Comparison of ENCODE assay signal across 8 cellular contexts in genomic region chr19:10961763-10962536, GRCh38. TPM values are rescaled to one million over a fixed set of nuclear protein-coding genes. Genes with fewer than 3 reads are reported as not detected.
DNase-seq lines count a peak whose midpoint lies in the region; TF ChIP-seq lines count a peak whose summit lies in the region.

No MANE protein-coding gene starts in this region.

- peaks cover 67% of the 10 kb centered on the region for H3K79me2 ChIP-seq in mammary epithelial cell (ENCODE audit: insufficient read depth, low read length)

- 25% methylated on average over 16 of the region's 18 CpGs for WGBS in mammary epithelial cell (ENCODE audit: low coverage, missing lambda C conversion rate)

- in situ Hi-C loops in mammary epithelial cell (cut with MboI; ENCODE audit: low sequenced_read_pairs in 2 of 2), result no loop called here

- BruUV-seq in Calu3 (replicated peaks; lab: Mats Ljungman, UMichigan), result TSS peak; percentile 69
- BruUV-seq in mammary epithelial cell (replicated peaks; lab: Mats Ljungman, UMichigan), result TSS peak; percentile 34

- H3K27ac ChIP-seq in mammary epithelial cell (ENCODE audit: insufficient read depth, low read depth, low read length) (peak overlapping the region; percentile 64), mucosa of rectum (ENCODE audit: low read depth in 2 of 2, low read length in 2 of 2) (peak overlapping the region in 1 of 2 donors; percentile 82)

- no peaks in the 10 kb centered on the region for H3K36me3 ChIP-seq in mammary epithelial cell (ENCODE audit: insufficient read depth, low read length)
- H3K36me3 ChIP-seq in mucosa of rectum (ENCODE audit: control insufficient read depth in 2 of 2, insufficient read depth in 2 of 2, low read length in 2 of 2), result no peaks in the 10 kb centered on the region

- no peaks in the 10 kb centered on the region for H3K9me3 Mint-ChIP-seq in Calu3 (ENCODE audit: low read depth, unreplicated experiment)

- peaks cover 5% of the 10 kb centered on the region for H3K4me1 Mint-ChIP-seq in Calu3 (ENCODE audit: low read depth, unreplicated experiment)

- H3K9me3 ChIP-seq in mammary epithelial cell (replicated peaks; ENCODE audit: insufficient read depth, low read length) (no peaks in the 10 kb centered on the region), mucosa of rectum (ENCODE audit: control insufficient read depth in 2 of 2, low read length in 2 of 2) (no peaks in the 10 kb centered on the region)

- CTCF ChIA-PET in Calu3 (lab: Charles Lee) (no interaction called here), mammary epithelial cell (lab: Charles Lee; ENCODE audit: low non-redundant PET) (no interaction called here)

- peak overlapping the region; percentile 80 for H3K4me3 Mint-ChIP-seq in Calu3 (ENCODE audit: low read depth, unreplicated experiment)

- H3K4me3 ChIP-seq in mammary epithelial cell (replicated peaks in 1 of 3; ENCODE audit: insufficient read depth in 1 of 3, low read depth in 2 of 3, low read length in 3 of 3), result peak overlapping the region; percentile 80 to 92 (median 88)
- H3K4me3 ChIP-seq in mucosa of rectum (ENCODE audit: low read length in 2 of 2), result peak overlapping the region; percentile 65 to 91

- TF ChIP-seq CTCF in Calu3 (IDR thresholded peaks at IDR 0.05; ENCODE audit: unreplicated experiment) (no peak), mammary epithelial cell (conservative IDR thresholded peaks at IDR 0.05 in 1 of 2, IDR thresholded peaks at IDR 0.05 in 1 of 2; ENCODE audit: extremely low read depth in 1 of 2, insufficient read depth in 1 of 2, low read depth in 1 of 2, low read length in 2 of 2) (no peak)

- no peaks in the 10 kb centered on the region for H3K27me3 ChIP-seq in mammary epithelial cell (ENCODE audit: insufficient read depth, low read length)
- no peaks in the 10 kb centered on the region for H3K27me3 ChIP-seq in mucosa of rectum (ENCODE audit: control insufficient read depth in 2 of 2, insufficient read depth in 2 of 2, low read length in 2 of 2)

- H3K4me1 ChIP-seq in mammary epithelial cell (ENCODE audit: insufficient read depth, low read length), result peaks cover 2% of the 10 kb centered on the region
- H3K4me1 ChIP-seq in mucosa of rectum (ENCODE audit: control insufficient read depth in 2 of 2, insufficient read depth in 2 of 2, low read length in 2 of 2), result peaks cover 10 to 11% of the 10 kb centered on the region in 2 donors

- no peak overlapping the region for H3K27ac Mint-ChIP-seq in Calu3 (ENCODE audit: unreplicated experiment)

- no peaks in the 10 kb centered on the region for H3K27me3 Mint-ChIP-seq in Calu3 (ENCODE audit: unreplicated experiment)

- peak overlapping the region; percentile 64 for H2AFZ ChIP-seq in mammary epithelial cell (ENCODE audit: low read depth, low read length)

- H3K36me3 Mint-ChIP-seq in Calu3 (ENCODE audit: insufficient read depth, unreplicated experiment), result peaks cover 27% of the 10 kb centered on the region

- DNase-seq in Calu3 (no peak), M059J (ENCODE audit: low read depth) (peak; percentile 12), mammary epithelial cell (no peak), putamen (ENCODE audit: low spot score) (no peak), NCI-H2081 (lab: John Stamatoyannopoulos, UW) (no peak), NCI-H526 treated with DMSO at 0.1 percent for 48 hours (lab: John Stamatoyannopoulos, UW) (no peak)
- no peak for DNase-seq in stimulated activated naive CD4-positive, alpha-beta T cell treated with Interleukin-2 at 50 U/mL for 16 hours (lab: John Stamatoyannopoulos, UW)

- H3K9ac ChIP-seq in mammary epithelial cell (ENCODE audit: insufficient read depth, low read length), result peak overlapping the region; percentile 81
- peak overlapping the region; percentile 69 to 72 for H3K9ac ChIP-seq in mucosa of rectum (ENCODE audit: low read depth in 1 of 2, low read length in 2 of 2)

- H3K4me2 ChIP-seq in mammary epithelial cell (ENCODE audit: insufficient read depth, low read depth, low read length), result peak overlapping the region; percentile 73

- dilution Hi-C loops in mammary epithelial cell (cut with HindIII; ENCODE audit: low sequenced_read_pairs), result loop anchor here (5.0 kb wide), 3 partner anchors 65 to 295 kb away; no protein-coding TSS in a partner anchor

- H4K20me1 ChIP-seq in mammary epithelial cell (ENCODE audit: insufficient read depth, low read length), result no peaks in the 10 kb centered on the region

- intact Hi-C loops in Calu3 (cut with micrococcal nuclease; ENCODE audit: unreplicated experiment), result no loop called here
- intact Hi-C loops in mammary epithelial cell (cut with micrococcal nuclease), result loop anchor here (1.0 kb wide), 1 partner anchor 20 kb away; no protein-coding TSS in a partner anchor

RNA-seq across cellular contexts. Expression of gene SMARCA4, which starts 1.1 kb away (rescaled TPM):
- 104 and 116 TPM in 2 replicates for total RNA-seq in Calu3 (2022)
- total RNA-seq in M059J (2014; rRNA removed; shearing (Covaris generic)), result 50.7 and 94.6 TPM in 2 replicates
- total RNA-seq in mammary epithelial cell, result 100 to 1,000 TPM in 1 of 2 donors, 10 to 100 TPM in 1; 67.0 to 110 TPM
- polyA plus RNA-seq in mammary epithelial cell, result 59.2 TPM
- 138 TPM for polyA minus RNA-seq in mammary epithelial cell

RNA-seq across cellular contexts. Expression of gene TIMM29, which starts 33.3 kb away (rescaled TPM):
- 15.3 and 17.8 TPM in 2 replicates for total RNA-seq in Calu3 (2022)
- total RNA-seq in M059J (2014; rRNA removed; shearing (Covaris generic)), result 24.5 and 37.7 TPM in 2 replicates
- 10 to 100 TPM; 17.2 to 28.8 TPM for total RNA-seq in mammary epithelial cell
- 7.7 TPM for polyA plus RNA-seq in mammary epithelial cell
- polyA minus RNA-seq in mammary epithelial cell, result 2.2 TPM

RNA-seq across cellular contexts. Expression of gene YIPF2, which starts 33.5 kb away (rescaled TPM):
- total RNA-seq in Calu3 (2022) (37.8 and 46.0 TPM in 2 replicates), mammary epithelial cell (100 to 1,000 TPM in 1 of 2 donors, 10 to 100 TPM in 1; 57.1 to 112 TPM)
- 82.8 and 99.4 TPM in 2 replicates for total RNA-seq in M059J (2014; rRNA removed; shearing (Covaris generic))
- 52.0 TPM for polyA plus RNA-seq in mammary epithelial cell
- polyA minus RNA-seq in mammary epithelial cell, result 39.4 TPM
